In the genomic region with DNA sequence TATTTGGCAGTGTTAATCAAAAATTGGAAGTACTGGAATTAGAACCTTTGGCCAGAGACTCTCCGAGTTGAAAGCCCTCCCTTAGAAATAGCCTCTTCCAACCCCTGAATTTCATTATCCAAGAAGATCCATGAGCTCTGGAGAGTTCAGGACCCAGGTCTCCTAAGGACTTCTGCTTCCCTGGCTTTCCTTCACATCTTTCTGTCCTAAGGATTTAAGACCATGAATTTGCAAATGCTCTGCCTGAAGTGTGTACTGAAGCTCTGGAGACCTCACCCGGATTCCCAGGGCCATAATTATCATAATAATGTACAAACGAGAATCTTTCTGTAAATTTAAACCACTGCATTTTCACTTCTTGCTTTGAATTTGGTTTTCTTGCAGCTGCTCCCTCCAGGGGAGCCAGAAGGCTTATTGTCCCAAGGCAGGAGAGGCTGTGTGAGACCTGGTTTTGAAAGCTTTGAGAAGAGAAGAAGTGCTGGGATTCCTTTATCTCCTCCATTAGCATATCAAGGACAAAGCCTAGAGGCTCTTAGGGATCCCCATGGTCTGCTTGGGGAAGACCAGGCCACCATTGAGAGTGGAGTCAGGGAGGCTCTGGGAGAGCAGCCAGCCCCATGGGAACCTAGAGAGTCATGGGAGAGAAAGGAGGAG, we compare ENCODE assay signal across 12 cellular contexts.
"Had no signal": no experiment of that assay in that cellular context is flagged by ENCODE, and none has a peak within 500 bp of the region (broad histone marks: within the 10 kb centered on the region; RNA-seq: fewer than 3 reads in every experiment).

No MANE protein-coding gene starts in this region.

- H3K27ac Mint-ChIP-seq: activated CD4-positive, alpha-beta memory T cell treated with anti-CD3 and anti-CD28 coated beads, Interleukin-2, amount 10 ng/mL, durations not matched to agents 7 days and 5 days; stimulated activated naive CD8-positive, alpha-beta T cell treated with anti-CD3 and anti-CD28 coated beads, Interleukin-15, amount 100 ng/mL, for 72 hours had no signal

- H3K4me1 Mint-ChIP-seq: activated CD4-positive, alpha-beta memory T cell treated with anti-CD3 and anti-CD28 coated beads, Interleukin-2, amount 10 ng/mL, durations not matched to agents 7 days and 5 days; stimulated activated naive CD8-positive, alpha-beta T cell treated with anti-CD3 and anti-CD28 coated beads, Interleukin-15, amount 100 ng/mL, for 72 hours had no signal

- DNase-seq: activated CD4-positive, alpha-beta memory T cell treated with anti-CD3 and anti-CD28 coated beads, Interleukin-2, amount 10 ng/mL, durations not matched to agents 7 days and 5 days; aorta; glutamatergic neuron; kidney; left ventricle myocardium inferior; mesenchymal stem cell; stimulated activated CD4-positive, alpha-beta T cell treated with anti-CD3 and anti-CD28 coated beads, Interleukin-15, amount 100 ng/mL, for 24 hours; stimulated activated CD4-positive, alpha-beta T cell treated with anti-CD3 and anti-CD28 coated beads, Interleukin-4, amount 100 ng/mL, for 24 hours; stimulated activated naive CD8-positive, alpha-beta T cell treated with anti-CD3 and anti-CD28 coated beads, Interleukin-15, amount 100 ng/mL, for 72 hours; testis had no signal

- H3K27ac ChIP-seq: breast epithelium, left ventricle myocardium inferior, testis had no signal

- H3K4me1 ChIP-seq: breast epithelium, left ventricle myocardium inferior, testis had no signal

- H3K4me3 Mint-ChIP-seq: activated CD4-positive, alpha-beta memory T cell treated with anti-CD3 and anti-CD28 coated beads, Interleukin-2, amount 10 ng/mL, durations not matched to agents 7 days and 5 days; stimulated activated naive CD8-positive, alpha-beta T cell treated with anti-CD3 and anti-CD28 coated beads, Interleukin-15, amount 100 ng/mL, for 72 hours had no signal

- H3K9me3 Mint-ChIP-seq: activated CD4-positive, alpha-beta memory T cell treated with anti-CD3 and anti-CD28 coated beads, Interleukin-2, amount 10 ng/mL, durations not matched to agents 7 days and 5 days; stimulated activated naive CD8-positive, alpha-beta T cell treated with anti-CD3 and anti-CD28 coated beads, Interleukin-15, amount 100 ng/mL, for 72 hours had no signal

- H3K36me3 ChIP-seq: breast epithelium, left ventricle myocardium inferior had no signal

- H3K9me3 ChIP-seq: breast epithelium, left ventricle myocardium inferior, testis had no signal

- H3K4me3 ChIP-seq: breast epithelium, left ventricle myocardium inferior, testis had no signal

- H3K27me3 ChIP-seq: breast epithelium, testis had no signal

- ATAC-seq: esophagus mucosa; stimulated activated naive CD8-positive, alpha-beta T cell treated with anti-CD3 and anti-CD28 coated beads, Interleukin-15, amount 100 ng/mL, for 72 hours had no signal
